ENCODE assay signal across 1 cellular context in genomic region chr9:137956688-137957385, GRCh38.
TF ChIP-seq lines count a peak whose summit lies in the region.

No MANE protein-coding gene starts in this region.

TF ChIP-seq in K562, 482 proteins besides CTCF, POLR2A, EP300 and RAD21 (continued from another document):
- peak; percentile 50 for TF ChIP-seq MAX (CRISPR knock-in tag; IDR thresholded peaks at IDR 0.05)
- TF ChIP-seq RAD51 (IDR thresholded peaks at IDR 0.05; ENCODE audit: borderline replicate concordance, low read depth): peak; percentile 60
